In genomic region chr12:115261691-115262398, GRCh38 we compare ENCODE assay signal across 16 cellular contexts.
DNase-seq lines count a peak whose midpoint lies in the region; ATAC-seq and TF ChIP-seq lines count a peak whose summit lies in the region.
"Had no signal": no experiment of that assay in that cellular context is flagged by ENCODE, and none has a peak within 500 bp of the region (broad histone marks: within the 10 kb centered on the region; RNA-seq: fewer than 3 reads in every experiment).

No MANE protein-coding gene starts in this region.

- TF ChIP-seq CTCF in fibroblast of mammary gland (conservative IDR thresholded peaks at IDR 0.05; ENCODE audit: control insufficient read depth, insufficient read depth, low read depth, low read length): no peak

- no peak overlapping the region for H3K18ac ChIP-seq in mesendoderm (ENCODE audit: low read length)

- H3K23ac ChIP-seq in mesendoderm (ENCODE audit: low read length): no peak overlapping the region

- no peak overlapping the region for H3K4me2 ChIP-seq in mesendoderm (ENCODE audit: low read length)

- no peaks in the 10 kb centered on the region for H3K9me3 Mint-ChIP-seq in activated CD4-positive, alpha-beta T cell treated with anti-CD3 and anti-CD28 coated beads, Interleukin-2, amount 10 ng/mL, durations not matched to agents 24 days and 14 days

- H2BK15ac ChIP-seq in mesendoderm (replicated peaks; ENCODE audit: low read depth): peak overlapping the region; percentile 47

- no peaks in the 10 kb centered on the region for H3K79me1 ChIP-seq in mesendoderm (ENCODE audit: low read length)

- H3K27me3 ChIP-seq in mesendoderm (ENCODE audit: insufficient read depth, low read length, poor library complexity): no peaks in the 10 kb centered on the region
- H3K27me3 ChIP-seq: heart left ventricle had no signal

- H2BK5ac ChIP-seq in mesendoderm (ENCODE audit: low read length): peak overlapping the region; percentile 77

- H2AK5ac ChIP-seq in mesendoderm (ENCODE audit: low read length): peak overlapping the region; percentile 53

- no peaks in the 10 kb centered on the region for H3K27me3 Mint-ChIP-seq in activated CD4-positive, alpha-beta T cell treated with anti-CD3 and anti-CD28 coated beads, Interleukin-2, amount 10 ng/mL, durations not matched to agents 24 days and 14 days

- H4K5ac ChIP-seq in mesendoderm (ENCODE audit: low read length): no peak overlapping the region

- no peak overlapping the region for H3K27ac ChIP-seq in mesendoderm (ENCODE audit: low read depth, low read length)
- H3K27ac ChIP-seq: heart left ventricle, prostate gland had no signal

- no peaks in the 10 kb centered on the region for H3K4me1 Mint-ChIP-seq in activated CD4-positive, alpha-beta T cell treated with anti-CD3 and anti-CD28 coated beads, Interleukin-2, amount 10 ng/mL, durations not matched to agents 24 days and 14 days

- DNase-seq in EH (ENCODE audit: low read depth): peak; percentile 66
- DNase-seq in NCI-H2029 treated with DMSO at 0.1 percent for 48 hours (lab: John Stamatoyannopoulos, UW): peak; percentile 83
- DNase-seq in fibroblast of mammary gland (ENCODE audit: low read depth): peak; percentile 8
- peak; percentile 95 for DNase-seq in mesendoderm
- no peak for DNase-seq in activated CD4-positive, alpha-beta T cell treated with anti-CD3 and anti-CD28 coated beads, Interleukin-2, amount 10 ng/mL, durations not matched to agents 24 days and 14 days
- no peak for DNase-seq in SHP77 (lab: John Stamatoyannopoulos, UW)
- DNase-seq in D341Med (ENCODE audit: low spot score): no peak
- DNase-seq: activated CD8-positive, alpha-beta memory T cell treated with anti-CD3 and anti-CD28 coated beads for 24 hours; AML-193; heart left ventricle; KG1; NCI-H1436; NCI-H524 had no signal

- no peak overlapping the region for H4K8ac ChIP-seq in mesendoderm (ENCODE audit: low read depth, low read length)

- intact Hi-C loops in activated CD4-positive, alpha-beta T cell treated with anti-CD3 and anti-CD28 coated beads, Interleukin-2, amount 10 ng/mL, durations not matched to agents 24 days and 14 days (cut with micrococcal nuclease): no loop called here

- H3K9ac ChIP-seq in mesendoderm (ENCODE audit: low read length): no peak overlapping the region

- peaks cover 13% of the 10 kb centered on the region for H3K4me1 ChIP-seq in mesendoderm (ENCODE audit: control insufficient read depth, low read depth, low read length)
- H3K4me1 ChIP-seq: heart left ventricle, prostate gland had no signal

- H3K79me2 ChIP-seq in mesendoderm (ENCODE audit: control insufficient read depth, insufficient read depth, low read length): no peaks in the 10 kb centered on the region

- H3K27ac Mint-ChIP-seq in activated CD4-positive, alpha-beta T cell treated with anti-CD3 and anti-CD28 coated beads, Interleukin-2, amount 10 ng/mL, durations not matched to agents 24 days and 14 days: no peak overlapping the region
- H3K27ac Mint-ChIP-seq: activated T-helper 2 cell treated with anti-CD3 and anti-CD28 coated beads, Interferon-gamma antibody, Interleukin-2, Interleukin-4, amounts not matched to agents 10 μg/mL and 5 μg/mL and 100 μg/mL, durations not matched to agents 14 hours and 24 hours and 36 hours had no signal

- H3K36me3 ChIP-seq in mesendoderm (ENCODE audit: control insufficient read depth, insufficient read depth, low read length): no peaks in the 10 kb centered on the region
- H3K36me3 ChIP-seq: heart left ventricle, prostate gland had no signal

- H3K56ac ChIP-seq in mesendoderm (ENCODE audit: low read length): peak overlapping the region; percentile 57

- no peak overlapping the region for H3K4me3 ChIP-seq in fibroblast of mammary gland (ENCODE audit: control insufficient read depth, low read depth, low read length)
- H3K4me3 ChIP-seq in mesendoderm (ENCODE audit: low read length): no peak overlapping the region
- H3K4me3 ChIP-seq: heart left ventricle, prostate gland had no signal

- no peak overlapping the region for H3K4ac ChIP-seq in mesendoderm (ENCODE audit: low read depth, low read length)

- WGBS in mesendoderm (ENCODE audit: extremely low coverage, insufficient coverage, low lambda C conversion rate): no CpG with 5 or more reads among the region's 3 CpGs

- H3K36me3 Mint-ChIP-seq in activated CD4-positive, alpha-beta T cell treated with anti-CD3 and anti-CD28 coated beads, Interleukin-2, amount 10 ng/mL, durations not matched to agents 24 days and 14 days (ENCODE audit: low read depth): no peaks in the 10 kb centered on the region

- no peak overlapping the region for H3K4me3 Mint-ChIP-seq in activated CD4-positive, alpha-beta T cell treated with anti-CD3 and anti-CD28 coated beads, Interleukin-2, amount 10 ng/mL, durations not matched to agents 24 days and 14 days

- H2BK120ac ChIP-seq in mesendoderm (ENCODE audit: low read depth, low read length): no peak overlapping the region

- no peak for ATAC-seq in HG03108 (IDR thresholded peaks at IDR 0.05; ENCODE audit: unreplicated experiment)
- ATAC-seq: heart left ventricle had no signal

Comparison
In these comparisons a context has a peak if more than half of its experiments do, and no peak if none do; other contexts are left out.
1. DNase-seq: peak in EH (single experiment), NCI-H2029 treated with DMSO at 0.1 percent for 48 hours (single experiment), fibroblast of mammary gland (single experiment) and mesendoderm (single experiment); none in activated CD4-positive, alpha-beta T cell treated with anti-CD3 and anti-CD28 coated beads, Interleukin-2, amount 10 ng/mL, durations not matched to agents 24 days and 14 days (single experiment), SHP77 (0 of 2) and D341Med (single experiment).